23 cellular contexts compared by ENCODE assay signal in the genomic region with DNA sequence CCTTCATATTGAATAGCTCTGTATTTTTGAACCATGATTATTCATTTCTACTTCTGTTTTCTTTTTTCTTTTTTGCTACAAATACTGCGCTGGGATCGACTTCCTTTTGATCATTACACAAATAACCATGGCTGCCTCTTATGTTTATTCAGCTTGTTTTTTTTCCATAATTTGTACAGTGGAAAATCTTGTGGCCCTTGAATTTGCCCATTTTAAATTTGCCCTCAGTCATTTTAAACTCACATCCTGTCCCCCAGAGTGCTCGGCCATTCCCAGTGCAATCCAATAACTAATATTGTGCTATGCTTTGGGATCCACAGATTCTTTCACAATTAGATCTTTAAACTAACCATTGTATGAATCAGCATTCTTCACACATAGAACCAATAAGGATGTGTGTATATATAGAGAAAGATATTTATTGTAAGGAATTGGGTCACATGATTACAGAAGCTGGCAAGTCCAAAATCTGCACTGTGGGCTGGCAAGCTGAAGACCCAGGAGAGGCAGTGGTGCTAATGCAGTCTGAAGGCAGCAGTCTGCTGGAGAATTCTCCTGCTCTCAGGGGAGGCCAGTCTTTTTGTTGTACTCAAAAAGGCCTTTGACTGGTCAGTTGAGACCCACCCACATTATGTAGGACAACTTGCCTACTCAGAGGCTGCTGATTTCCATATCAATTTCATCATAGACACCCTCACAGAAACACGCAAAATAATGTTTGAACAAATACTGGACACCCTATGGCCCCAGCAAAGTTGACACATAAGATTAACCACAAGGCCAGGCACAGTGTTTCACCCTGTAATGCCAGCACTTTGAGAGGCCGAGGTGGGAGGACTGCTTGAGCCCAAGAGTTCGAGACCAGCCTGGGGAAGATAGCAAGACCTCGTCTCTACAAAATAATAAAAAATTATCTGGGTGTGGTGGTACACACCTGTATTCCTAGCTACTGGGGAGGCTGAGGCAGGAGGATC.
A peak's percentile ranks its signal among the peaks of the same experiment; 100 is the strongest.
DNase-seq lines count a peak whose midpoint lies in the region; ATAC-seq and TF ChIP-seq lines count a peak whose summit lies in the region.
"Had no signal": no experiment of that assay in that cellular context is flagged by ENCODE, and none has a peak within 500 bp of the region (broad histone marks: within the 10 kb centered on the region; RNA-seq: fewer than 3 reads in every experiment).

No MANE protein-coding gene starts in this region.

- 92 to 96% methylated on average over 5 to 6 of the region's 7 CpGs for WGBS in esophagus squamous epithelium, 2 donors

- TF ChIP-seq CTCF in HCT116 (IDR thresholded peaks at IDR 0.05 in 2 of 3, conservative IDR thresholded peaks at IDR 0.05 in 1 of 3; ENCODE audit: borderline replicate concordance in 1 of 3, insufficient read depth in 1 of 3, low read depth in 2 of 3, low read length in 2 of 3) (no peak), cardiac fibroblast (IDR thresholded peaks at IDR 0.05; ENCODE audit: low read depth, low read length) (no peak), foreskin fibroblast (IDR thresholded peaks at IDR 0.05; ENCODE audit: low read depth, low read length) (no peak), type B pancreatic cell (conservative IDR thresholded peaks at IDR 0.05) (no peak), esophagus squamous epithelium (IDR thresholded peaks at IDR 0.05) (no peak)

- H4K20me1 ChIP-seq in HCT116 (ENCODE audit: insufficient read depth) = no peaks in the 10 kb centered on the region

- peaks cover 39% of the 10 kb centered on the region for H3K4me1 ChIP-seq in ACC112 (ENCODE audit: control insufficient read depth, insufficient read depth, low read length, unreplicated experiment)
- H3K4me1 ChIP-seq in HCT116 (ENCODE audit: control insufficient read depth in 1 of 2, insufficient read depth in 2 of 2, low read length in 2 of 2) = peaks cover 55 to 57% of the 10 kb centered on the region in 2 experiments
- peaks cover 0 to 9% (median 3%) of the 10 kb centered on the region in 3 donors for H3K4me1 ChIP-seq in esophagus squamous epithelium
- H3K4me1 ChIP-seq: SJCRH30 had no signal

- no TSS peak for BruUV-seq in HCT116 (replicated peaks; lab: Mats Ljungman, UMichigan)

- H3K79me2 ChIP-seq in ACC112 (ENCODE audit: control insufficient read depth, insufficient read depth, low read length, unreplicated experiment) (no peaks in the 10 kb centered on the region), HCT116 (ENCODE audit: insufficient read depth, low read length) (peaks cover 17% of the 10 kb centered on the region; the same call in 1 of the 2 replicates)

- RAD21 ChIA-PET in HCT116 (lab: Charles Lee; ENCODE audit: low non-redundant PET in 1 of 2, low total read pairs in 2 of 2, uncharacterized antibody in 2 of 2, unreplicated experiment in 2 of 2) = no interaction called here

- H3K27me3 ChIP-seq in ACC112 (ENCODE audit: insufficient read depth, low read length) = no peaks in the 10 kb centered on the region
- H3K27me3 ChIP-seq in HCT116 (ENCODE audit: insufficient read depth, low read length) = no peaks in the 10 kb centered on the region
- H3K27me3 ChIP-seq in esophagus squamous epithelium = no peaks in the 10 kb centered on the region
- H3K27me3 ChIP-seq: SJCRH30 had no signal

- H3K4me2 ChIP-seq in HCT116 (ENCODE audit: low read length) = no peak overlapping the region; the same call in 1 of the 2 replicates

- H3K9me2 ChIP-seq in HCT116 (ENCODE audit: insufficient read depth) = no peaks in the 10 kb centered on the region

- no peak overlapping the region for H2AFZ ChIP-seq in ACC112 (ENCODE audit: low read length, unreplicated experiment)
- no peak overlapping the region for H2AFZ ChIP-seq in HCT116 (ENCODE audit: low read depth, low read length, poor library complexity, severe bottlenecking)

- ATAC-seq in HCT116 = no peak
- ATAC-seq: left ventricle myocardium superior had no signal

- POLR2A ChIA-PET in HCT116 (lab: Charles Lee) = interaction anchor here (0.6 to 4.1 kb wide), 2 partner anchors 133 to 312 kb away, joined by 3 to 43 read pairs; no protein-coding TSS in a partner anchor

- no peak for TF ChIP-seq RAD21 in HCT116 (IDR thresholded peaks at IDR 0.05; ENCODE audit: low read depth)

- 0 out of 2 replicates have a peak overlapping the region, but pooled peaks have one; percentile 12 for H3K9ac ChIP-seq in HCT116 (ENCODE audit: low read length)

- H3K27ac ChIP-seq in ACC112 (ENCODE audit: low read depth, low read length) = peak overlapping the region; percentile 55
- peak overlapping the region; percentile 78 for H3K27ac ChIP-seq in HCT116 (ENCODE audit: low read depth, low read length)
- H3K27ac ChIP-seq in esophagus squamous epithelium = peak overlapping the region in 1 of 4 donors; percentile 9
- H3K27ac ChIP-seq: SJCRH30, thoracic aorta, VCaP had no signal

- CTCF ChIA-PET in HCT116 (lab: Charles Lee) = interaction anchor here (1.9 to 3.9 kb wide), 3 partner anchors 11 to 312 kb away, joined by 7 to 60 read pairs (median 9); no protein-coding TSS in a partner anchor

- H3K4me3 ChIP-seq in ACC112 (ENCODE audit: low read depth, low read length) (no peak overlapping the region), HCT116 (replicated peaks in 1 of 2; ENCODE audit: low read depth in 1 of 2, low read length in 2 of 2) (no peak overlapping the region), cardiac fibroblast (replicated peaks in 1 of 2; ENCODE audit: low read depth in 2 of 2, low read length in 2 of 2) (no peak overlapping the region), foreskin fibroblast (ENCODE audit: low read depth in 1 of 2, low read length in 2 of 2) (no peak overlapping the region), esophagus squamous epithelium (no peak overlapping the region)
- H3K4me3 ChIP-seq: SJCRH30, thoracic aorta had no signal

- H3K9me3 ChIP-seq in HCT116 (ENCODE audit: control insufficient read depth in 1 of 2, insufficient read depth in 1 of 2, low read depth in 1 of 2, low read length in 2 of 2) (no peaks in the 10 kb centered on the region), esophagus squamous epithelium (no peaks in the 10 kb centered on the region)
- H3K9me3 ChIP-seq: SJCRH30, thoracic aorta had no signal

- DNase-seq in HCT116 (ENCODE audit: low read depth, low spot score) (no peak), cardiac fibroblast (ENCODE audit: low read depth in 2 of 2) (peak; percentile 27 to 64), foreskin fibroblast (peak; percentile 60 to 81), type B pancreatic cell (ENCODE audit: extremely low spot score, unreplicated experiment) (no peak), NCI-H345 treated with DMSO at 0.1 percent for 48 hours (lab: John Stamatoyannopoulos, UW; ENCODE audit: unreplicated experiment) (no peak), NCI-H510A treated with DMSO at 0.1 percent for 48 hours (lab: John Stamatoyannopoulos, UW) (no peak), esophagus squamous epithelium (lab: John Stamatoyannopoulos, UW) (no peak)
- DNase-seq: ACHN; activated CD4-positive, alpha-beta memory T cell treated with anti-CD3 and anti-CD28 coated beads for 36 hours; amniotic stem cell; CD4-positive, alpha-beta T cell; effector memory CD4-positive, alpha-beta T cell; Karpas-422; left ventricle myocardium superior; NCI-H1092; NCI-H1930; NCI-H226; retina; SJCRH30 had no signal

- peaks cover 4% of the 10 kb centered on the region; the same call in 1 of the 2 replicates for H3K36me3 ChIP-seq in ACC112 (ENCODE audit: insufficient read depth, low read length)
- H3K36me3 ChIP-seq in HCT116 (ENCODE audit: control insufficient read depth in 1 of 2, insufficient read depth in 2 of 2, low read length in 2 of 2) = peaks cover 0 to 15% of the 10 kb centered on the region in 2 experiments; a peak in 1 of 4 replicates
- H3K36me3 ChIP-seq in esophagus squamous epithelium = no peaks in the 10 kb centered on the region

- intact Hi-C loops in HCT116 (cut with micrococcal nuclease) = no loop called here
- intact Hi-C loops in esophagus squamous epithelium (cut with DNase I) = loop anchor here (2.0 to 5.0 kb wide), 2 partner anchors 120 to 312 kb away; no protein-coding TSS in a partner anchor

- peaks cover 20% of the 10 kb centered on the region for H3K4me1 Mint-ChIP-seq in type B pancreatic cell (ENCODE audit: unreplicated experiment)

- H3K9me3 Mint-ChIP-seq in type B pancreatic cell = no peaks in the 10 kb centered on the region
- H3K9me3 Mint-ChIP-seq: activated CD4-positive, alpha-beta memory T cell treated with anti-CD3 and anti-CD28 coated beads for 36 hours; CD4-positive, alpha-beta T cell; central memory CD8-positive, alpha-beta T cell had no signal

- H3K27ac Mint-ChIP-seq in type B pancreatic cell = no peak overlapping the region
- H3K27ac Mint-ChIP-seq: activated CD4-positive, alpha-beta memory T cell treated with anti-CD3 and anti-CD28 coated beads for 36 hours; CD4-positive, alpha-beta T cell had no signal

- H3K36me3 Mint-ChIP-seq in type B pancreatic cell = peaks cover 5% of the 10 kb centered on the region

- TF ChIP-seq POLR2A in HCT116 (IDR thresholded peaks at IDR 0.05; ENCODE audit: borderline replicate concordance, extremely low read depth, insufficient read depth, insufficient read length) = no peak
- TF ChIP-seq POLR2A in esophagus squamous epithelium (IDR thresholded peaks at IDR 0.05) = no peak

- H3K4me3 Mint-ChIP-seq in type B pancreatic cell = no peak overlapping the region
- H3K4me3 Mint-ChIP-seq: activated CD4-positive, alpha-beta memory T cell treated with anti-CD3 and anti-CD28 coated beads for 36 hours; CD4-positive, alpha-beta T cell; central memory CD8-positive, alpha-beta T cell had no signal

- H3K27me3 Mint-ChIP-seq in type B pancreatic cell = no peaks in the 10 kb centered on the region
- H3K27me3 Mint-ChIP-seq: activated CD4-positive, alpha-beta memory T cell treated with anti-CD3 and anti-CD28 coated beads for 36 hours; CD4-positive, alpha-beta T cell; central memory CD8-positive, alpha-beta T cell had no signal

TF ChIP-seq in HCT116, 20 proteins besides CTCF, POLR2A, EP300 and RAD21 (continues in another document):
- TF ChIP-seq, protein P1, sequence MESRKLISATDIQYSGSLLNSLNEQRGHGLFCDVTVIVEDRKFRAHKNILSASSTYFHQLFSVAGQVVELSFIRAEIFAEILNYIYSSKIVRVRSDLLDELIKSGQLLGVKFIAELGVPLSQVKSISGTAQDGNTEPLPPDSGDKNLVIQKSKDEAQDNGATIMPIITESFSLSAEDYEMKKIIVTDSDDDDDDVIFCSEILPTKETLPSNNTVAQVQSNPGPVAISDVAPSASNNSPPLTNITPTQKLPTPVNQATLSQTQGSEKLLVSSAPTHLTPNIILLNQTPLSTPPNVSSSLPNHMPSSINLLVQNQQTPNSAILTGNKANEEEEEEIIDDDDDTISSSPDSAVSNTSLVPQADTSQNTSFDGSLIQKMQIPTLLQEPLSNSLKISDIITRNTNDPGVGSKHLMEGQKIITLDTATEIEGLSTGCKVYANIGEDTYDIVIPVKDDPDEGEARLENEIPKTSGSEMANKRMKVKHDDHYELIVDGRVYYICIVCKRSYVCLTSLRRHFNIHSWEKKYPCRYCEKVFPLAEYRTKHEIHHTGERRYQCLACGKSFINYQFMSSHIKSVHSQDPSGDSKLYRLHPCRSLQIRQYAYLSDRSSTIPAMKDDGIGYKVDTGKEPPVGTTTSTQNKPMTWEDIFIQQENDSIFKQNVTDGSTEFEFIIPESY (IDR thresholded peaks at IDR 0.05; ENCODE audit: extremely low read depth, insufficient replicate concordance, low read length) = no peak
- no peak for TF ChIP-seq CBX3 (IDR thresholded peaks at IDR 0.05; ENCODE audit: low read depth)
- no peak for TF ChIP-seq EZH2phosphoT487 (IDR thresholded peaks at IDR 0.05; ENCODE audit: borderline replicate concordance)

Comparison
In these comparisons a context has a peak if more than half of its experiments do, and no peak if none do; other contexts are left out.
1. DNase-seq: peak in cardiac fibroblast (2 of 2) and foreskin fibroblast (2 of 2); none in HCT116 (single experiment), type B pancreatic cell (single experiment), NCI-H345 treated with DMSO at 0.1 percent for 48 hours (single experiment), NCI-H510A treated with DMSO at 0.1 percent for 48 hours (single experiment) and esophagus squamous epithelium (single experiment).